In the genomic region with DNA sequence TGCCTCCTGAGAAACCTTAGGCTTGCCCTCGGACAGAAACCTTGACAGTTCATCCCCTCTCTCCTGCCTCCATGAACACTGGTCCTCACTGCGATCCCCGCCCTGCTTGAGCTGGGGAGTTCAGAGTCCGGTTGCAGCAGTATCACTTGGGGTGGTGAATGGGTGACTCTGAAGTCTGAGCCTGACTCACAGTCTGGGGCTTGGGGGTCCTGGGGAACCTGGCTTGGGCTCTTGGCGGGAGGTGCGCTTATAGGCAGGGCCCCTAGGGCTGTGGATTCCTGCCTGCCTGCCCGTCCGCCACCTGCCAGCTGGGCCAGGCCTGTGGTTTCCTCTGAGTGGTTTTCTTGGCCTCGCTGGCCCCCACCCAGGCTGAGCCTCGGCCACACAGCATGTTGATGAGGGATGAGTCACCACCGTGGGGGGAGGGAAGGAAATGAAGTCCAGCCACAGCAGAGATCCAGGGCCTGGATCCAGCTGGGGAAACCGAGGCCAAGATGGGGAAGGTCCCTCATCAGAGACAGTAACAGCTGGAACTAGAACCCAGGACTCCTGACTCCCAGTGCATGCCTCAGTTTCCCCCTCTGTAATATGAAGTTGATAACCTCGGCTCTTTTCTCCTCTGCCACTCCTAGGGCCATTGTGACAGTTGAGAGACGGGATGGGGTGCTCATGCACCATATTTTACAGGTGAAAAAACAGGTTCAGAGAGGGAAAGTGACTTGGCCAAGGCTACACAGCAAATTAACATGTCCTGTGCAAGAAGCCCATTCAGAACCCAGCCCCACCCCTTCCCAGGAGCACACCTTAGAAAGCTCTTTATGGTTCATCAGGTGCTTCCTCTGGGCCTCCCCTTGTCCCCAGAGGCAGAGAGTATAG, we compare ENCODE assay signal across 9 cellular contexts. TPM values are rescaled to one million over a fixed set of nuclear protein-coding genes. Genes with fewer than 3 reads are reported as not detected.
A peak's percentile ranks its signal among the peaks of the same experiment; 100 is the strongest.
DNase-seq lines count a peak whose midpoint lies in the region; ATAC-seq and TF ChIP-seq lines count a peak whose summit lies in the region.
"Had no signal": no experiment of that assay in that cellular context is flagged by ENCODE, and none has a peak within 500 bp of the region (broad histone marks: within the 10 kb centered on the region; RNA-seq: fewer than 3 reads in every experiment).

No MANE protein-coding gene starts in this region.

- DNase-seq in activated CD4-positive, alpha-beta T cell treated with anti-CD3 and anti-CD28 coated beads, Interleukin-2, amount 10 ng/mL, durations not matched to agents 24 days and 14 days, result peak; percentile 74
- DNase-seq in activated CD4-positive, alpha-beta T cell treated with anti-CD3 and anti-CD28 coated beads for 1 hour, result no peak
- DNase-seq in NOMO-1 (lab: John Stamatoyannopoulos, UW; ENCODE audit: unreplicated experiment in 2 of 2) (peak; percentile 79 to 80), astrocyte of the spinal cord (ENCODE audit: low read depth, low spot score) (peak; percentile 96), inferior parietal cortex (ENCODE audit: extremely low spot score) (peak; percentile 40), mesenteric fat pad (ENCODE audit: low spot score) (no peak)
- DNase-seq in stimulated activated naive CD8-positive, alpha-beta T cell treated with anti-CD3 and anti-CD28 coated beads, Interleukin-15, Interleukin-2, amounts not matched to agents 100 U/mL and 50 U/mL, for 24 hours, result peak; percentile 46

- H3K4me1 Mint-ChIP-seq in activated CD4-positive, alpha-beta T cell treated with anti-CD3 and anti-CD28 coated beads, Interleukin-2, amount 10 ng/mL, durations not matched to agents 24 days and 14 days, result peaks cover 9% of the 10 kb centered on the region

- H3K27me3 Mint-ChIP-seq in activated CD4-positive, alpha-beta T cell treated with anti-CD3 and anti-CD28 coated beads, Interleukin-2, amount 10 ng/mL, durations not matched to agents 24 days and 14 days, result no peaks in the 10 kb centered on the region

- intact Hi-C loops in activated CD4-positive, alpha-beta T cell treated with anti-CD3 and anti-CD28 coated beads, Interleukin-2, amount 10 ng/mL, durations not matched to agents 24 days and 14 days (cut with micrococcal nuclease), result no loop called here

- H3K27ac Mint-ChIP-seq in activated CD4-positive, alpha-beta T cell treated with anti-CD3 and anti-CD28 coated beads, Interleukin-2, amount 10 ng/mL, durations not matched to agents 24 days and 14 days, result no peak overlapping the region
- H3K27ac Mint-ChIP-seq: activated naive CD4-positive, alpha-beta T cell treated with anti-CD3 and anti-CD28 coated beads, Interleukin-2, amount 50 U/mL, for 72 hours had no signal

- TF ChIP-seq CTCF in astrocyte of the spinal cord (IDR thresholded peaks at IDR 0.05; ENCODE audit: low read depth, low read length), result no peak

- no peak overlapping the region for H3K4me3 ChIP-seq in astrocyte of the spinal cord (ENCODE audit: low read depth, low read length)

- no peak overlapping the region for H3K4me3 Mint-ChIP-seq in activated CD4-positive, alpha-beta T cell treated with anti-CD3 and anti-CD28 coated beads, Interleukin-2, amount 10 ng/mL, durations not matched to agents 24 days and 14 days

- in situ Hi-C loops in astrocyte of the spinal cord (cut with HindIII; ENCODE audit: low sequenced_read_pairs), result no loop called here

- H3K9me3 Mint-ChIP-seq in activated CD4-positive, alpha-beta T cell treated with anti-CD3 and anti-CD28 coated beads, Interleukin-2, amount 10 ng/mL, durations not matched to agents 24 days and 14 days, result no peaks in the 10 kb centered on the region
- H3K9me3 Mint-ChIP-seq: activated naive CD4-positive, alpha-beta T cell treated with anti-CD3 and anti-CD28 coated beads, Interleukin-2, amount 50 U/mL, for 72 hours had no signal

- H3K36me3 Mint-ChIP-seq in activated CD4-positive, alpha-beta T cell treated with anti-CD3 and anti-CD28 coated beads, Interleukin-2, amount 10 ng/mL, durations not matched to agents 24 days and 14 days (ENCODE audit: low read depth), result no peaks in the 10 kb centered on the region
- H3K36me3 Mint-ChIP-seq: activated naive CD4-positive, alpha-beta T cell treated with anti-CD3 and anti-CD28 coated beads, Interleukin-2, amount 50 U/mL, for 72 hours had no signal

- ATAC-seq in HG02623 (IDR thresholded peaks at IDR 0.05; ENCODE audit: unreplicated experiment), result peak; percentile 54
- ATAC-seq in stimulated activated naive CD8-positive, alpha-beta T cell treated with anti-CD3 and anti-CD28 coated beads, Interleukin-15, Interleukin-2, amounts not matched to agents 100 U/mL and 50 U/mL, for 24 hours, result peak; percentile 38

RNA-seq across cellular contexts. Expression of a gene that starts 9.2 kb away (rescaled TPM):
- not detected in 2 replicates for total RNA-seq in activated CD4-positive, alpha-beta T cell treated with anti-CD3 and anti-CD28 coated beads, Interleukin-2, amount 10 ng/mL, durations not matched to agents 24 days and 14 days
- total RNA-seq in mesenteric fat pad, result not detected
- total RNA-seq: activated naive CD4-positive, alpha-beta T cell treated with anti-CD3 and anti-CD28 coated beads, Interleukin-2, amount 50 U/mL, for 72 hours had no signal

RNA-seq across cellular contexts. Expression of a gene that starts 17.1 kb away (rescaled TPM):
- total RNA-seq in activated CD4-positive, alpha-beta T cell treated with anti-CD3 and anti-CD28 coated beads, Interleukin-2, amount 10 ng/mL, durations not matched to agents 24 days and 14 days, result 0.26 and 0.28 TPM in 2 replicates
- total RNA-seq in mesenteric fat pad, result not detected

RNA-seq across cellular contexts. Expression of a gene that starts 34.1 kb away (rescaled TPM):
- not detected in 2 replicates for total RNA-seq in activated CD4-positive, alpha-beta T cell treated with anti-CD3 and anti-CD28 coated beads, Interleukin-2, amount 10 ng/mL, durations not matched to agents 24 days and 14 days
- 0.77 TPM for total RNA-seq in mesenteric fat pad
- total RNA-seq: activated naive CD4-positive, alpha-beta T cell treated with anti-CD3 and anti-CD28 coated beads, Interleukin-2, amount 50 U/mL, for 72 hours had no signal

RNA-seq across cellular contexts. Expression of a gene that starts 34.2 kb away (rescaled TPM):
- not detected in 2 replicates for total RNA-seq in activated CD4-positive, alpha-beta T cell treated with anti-CD3 and anti-CD28 coated beads, Interleukin-2, amount 10 ng/mL, durations not matched to agents 24 days and 14 days
- total RNA-seq in mesenteric fat pad, result 0.13 TPM
- total RNA-seq: activated naive CD4-positive, alpha-beta T cell treated with anti-CD3 and anti-CD28 coated beads, Interleukin-2, amount 50 U/mL, for 72 hours had no signal

Comparison
In these comparisons a context has a peak if more than half of its experiments do, and no peak if none do; other contexts are left out.
1. DNase-seq: peak in activated CD4-positive, alpha-beta T cell treated with anti-CD3 and anti-CD28 coated beads, Interleukin-2, amount 10 ng/mL, durations not matched to agents 24 days and 14 days (single experiment), NOMO-1 (2 of 2), astrocyte of the spinal cord (single experiment), inferior parietal cortex (single experiment) and stimulated activated naive CD8-positive, alpha-beta T cell treated with anti-CD3 and anti-CD28 coated beads, Interleukin-15, Interleukin-2, amounts not matched to agents 100 U/mL and 50 U/mL, for 24 hours (single experiment); none in activated CD4-positive, alpha-beta T cell treated with anti-CD3 and anti-CD28 coated beads for 1 hour (single experiment) and mesenteric fat pad (single experiment).